In the genomic region with DNA sequence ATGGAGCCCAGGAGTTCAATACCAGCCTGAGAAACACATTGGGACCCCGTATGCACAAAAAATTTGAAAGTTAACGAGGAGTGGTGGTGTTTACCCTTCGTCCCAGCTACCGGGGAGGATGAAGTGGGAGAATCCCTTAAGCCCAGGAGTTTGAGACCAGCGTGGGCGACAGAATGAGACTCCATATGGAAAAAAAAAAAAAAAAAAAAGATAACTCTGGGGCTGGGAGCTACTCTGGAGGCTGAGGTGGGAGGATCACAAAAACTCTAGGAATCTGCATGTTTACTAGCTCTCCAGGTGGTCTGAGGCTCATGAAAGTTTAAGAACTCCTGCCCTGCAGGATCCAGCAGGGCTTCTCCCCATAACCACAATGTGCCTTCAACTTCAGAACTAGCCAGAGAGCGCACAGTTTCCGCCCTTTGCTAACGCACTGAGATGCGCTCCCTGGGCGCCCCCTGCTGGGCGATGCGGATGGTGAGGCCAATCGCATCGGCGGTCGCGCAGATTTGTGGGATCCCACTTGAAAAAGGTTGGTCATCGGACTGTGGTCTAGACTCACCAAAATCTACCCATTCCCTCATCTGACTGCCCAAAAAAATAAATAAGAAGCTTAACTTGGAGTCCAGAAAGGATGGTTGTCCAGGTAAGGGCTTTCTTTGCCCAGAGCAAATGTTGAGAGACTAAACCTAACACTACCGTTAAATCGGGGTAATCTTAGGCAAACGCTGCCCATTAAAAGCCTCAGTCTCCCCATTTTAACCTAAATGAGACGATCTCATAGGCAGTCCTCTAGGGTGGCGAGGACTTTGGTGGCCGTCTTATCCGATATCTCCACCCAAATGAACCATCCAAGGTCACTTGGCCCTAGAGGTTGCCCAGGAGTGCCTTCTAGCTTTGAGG, we compare ENCODE assay signal across 8 cellular contexts. TPM values are rescaled to one million over a fixed set of nuclear protein-coding genes. Genes with fewer than 3 reads are reported as not detected.
DNase-seq lines count a peak whose midpoint lies in the region; ATAC-seq and TF ChIP-seq lines count a peak whose summit lies in the region.

No MANE protein-coding gene starts in this region.

- H3K9me3 Mint-ChIP-seq in CD4-positive, alpha-beta T cell: no peaks in the 10 kb centered on the region
- H3K9me3 Mint-ChIP-seq in HFFc6 (no peaks in the 10 kb centered on the region), naive B cell (peaks cover 0 to 1% (median 0%) of the 10 kb centered on the region in 7 donors)
- no peaks in the 10 kb centered on the region for H3K9me3 Mint-ChIP-seq in stimulated activated memory B cell treated with anti-CD40 and anti-IgM and Interleukin-4, amounts not matched to agents 10 μg/mL and 1 μg/mL and 100 μg/mL, for 72 hours

- DNase-seq in CD4-positive, alpha-beta T cell: peak; percentile 74 to 87 (median 82)
- DNase-seq in HFFc6 (peak; percentile 41), erythroblast (lab: John Stamatoyannopoulos, UW) (peak; percentile 78 to 87), naive B cell (peak; percentile 82), RKO (ENCODE audit: low spot score) (no peak)
- DNase-seq in activated CD8-positive, alpha-beta memory T cell treated with anti-CD3 and anti-CD28 coated beads, Interleukin-2, amount 50 U/mL, for 48 hours: peak; percentile 97

- TF ChIP-seq POLR2A in erythroblast (IDR thresholded peaks at IDR 0.05; ENCODE audit: low read length): no peak

- H3K4me3 Mint-ChIP-seq in CD4-positive, alpha-beta T cell: peak overlapping the region; percentile 69
- H3K4me3 Mint-ChIP-seq in HFFc6 (no peak overlapping the region), naive B cell (peak overlapping the region in 2 of 8 donors; percentile 16 to 40)
- no peak overlapping the region for H3K4me3 Mint-ChIP-seq in stimulated activated memory B cell treated with anti-CD40 and anti-IgM and Interleukin-4, amounts not matched to agents 10 μg/mL and 1 μg/mL and 100 μg/mL, for 72 hours

- peak overlapping the region; percentile 84 for H2AFZ ChIP-seq in OCI-LY3 (ENCODE audit: low read depth, low read length)

- peak; percentile 98 for TF ChIP-seq CTCF in CD4-positive, alpha-beta T cell (IDR thresholded peaks at IDR 0.05)
- TF ChIP-seq CTCF in HFFc6 (IDR thresholded peaks at IDR 0.05) (peak; percentile 95), OCI-LY3 (IDR thresholded peaks at IDR 0.05; ENCODE audit: low read depth, low read length) (peak; percentile 82)

- CTCF ChIA-PET in CD4-positive, alpha-beta T cell (lab: Charles Lee): interaction anchor here (0.7 to 2.0 kb wide), 18 partner anchors 10 to 129 kb away, joined by 3 to 22 read pairs (median 4); partner anchors contain the start of genes CEP85 and ZNF683

- peak; percentile 61 for ATAC-seq in CD4-positive, alpha-beta T cell (ENCODE audit: poor library complexity)
- ATAC-seq in naive B cell (ENCODE audit: low read depth in 2 of 2): peak; percentile 87 to 88
- peak; percentile 87 for ATAC-seq in stimulated activated memory B cell treated with anti-CD40 and anti-IgM and Interleukin-4, amounts not matched to agents 10 μg/mL and 1 μg/mL and 100 μg/mL, for 72 hours

- H4K20me1 ChIP-seq in OCI-LY3 (ENCODE audit: insufficient read depth, low read length): no peaks in the 10 kb centered on the region

- H3K4me1 Mint-ChIP-seq in CD4-positive, alpha-beta T cell (ENCODE audit: low read depth): peaks cover 56% of the 10 kb centered on the region
- H3K4me1 Mint-ChIP-seq in HFFc6 (ENCODE audit: low read depth) (peaks cover 15% of the 10 kb centered on the region), naive B cell (peaks cover 24 to 35% (median 30%) of the 10 kb centered on the region in 3 donors)
- H3K4me1 Mint-ChIP-seq in stimulated activated memory B cell treated with anti-CD40 and anti-IgM and Interleukin-4, amounts not matched to agents 10 μg/mL and 1 μg/mL and 100 μg/mL, for 72 hours: peaks cover 40% of the 10 kb centered on the region

- no peaks in the 10 kb centered on the region for H3K9me3 ChIP-seq in CD4-positive, alpha-beta T cell (ENCODE audit: control insufficient read depth, low read length)
- no peaks in the 10 kb centered on the region for H3K9me3 ChIP-seq in OCI-LY3 (ENCODE audit: insufficient read depth, low read length)

- no peaks in the 10 kb centered on the region for H3K36me3 ChIP-seq in OCI-LY3 (replicated peaks; ENCODE audit: low read depth, low read length)

- H3K79me2 ChIP-seq in OCI-LY3 (ENCODE audit: low read length): no peaks in the 10 kb centered on the region

- POLR2A ChIA-PET in CD4-positive, alpha-beta T cell (lab: Charles Lee): interaction anchor here (0.7 to 5.3 kb wide), 13 partner anchors 9 to 88 kb away, joined by 3 to 34 read pairs (median 4); partner anchors contain the start of genes SH3BGRL3 and ZNF683

- intact Hi-C loops in CD4-positive, alpha-beta T cell (cut with DNase I, micrococcal nuclease): loop anchor here in 1 of 2 experiments (1.0 to 10.0 kb wide), 5 partner anchors 27 to 199 kb away; partner anchors contain the start of genes C1orf232 and ZNF593

- no peaks in the 10 kb centered on the region for H3K4me1 ChIP-seq in OCI-LY3 (ENCODE audit: low read length)

- peak overlapping the region; percentile 35; the same call in 1 of the 2 replicates for H3K4me3 ChIP-seq in OCI-LY3 (ENCODE audit: low read length)

- no peak overlapping the region for H3K27ac Mint-ChIP-seq in CD4-positive, alpha-beta T cell
- H3K27ac Mint-ChIP-seq in HFFc6: no peak overlapping the region
- H3K27ac Mint-ChIP-seq in naive B cell: no peak overlapping the region
- no peak overlapping the region for H3K27ac Mint-ChIP-seq in stimulated activated memory B cell treated with anti-CD40 and anti-IgM and Interleukin-4, amounts not matched to agents 10 μg/mL and 1 μg/mL and 100 μg/mL, for 72 hours

- H3K9ac ChIP-seq in OCI-LY3 (ENCODE audit: low read length): no peak overlapping the region

- no peak overlapping the region for H3K27ac ChIP-seq in CD4-positive, alpha-beta T cell (ENCODE audit: low read depth, low read length)
- no peak overlapping the region for H3K27ac ChIP-seq in OCI-LY3 (ENCODE audit: low read length)

- no peaks in the 10 kb centered on the region for H3K36me3 Mint-ChIP-seq in CD4-positive, alpha-beta T cell (ENCODE audit: low read depth)
- H3K36me3 Mint-ChIP-seq in HFFc6 (ENCODE audit: low read depth) (no peaks in the 10 kb centered on the region), naive B cell (no peaks in the 10 kb centered on the region)
- no peaks in the 10 kb centered on the region for H3K36me3 Mint-ChIP-seq in stimulated activated memory B cell treated with anti-CD40 and anti-IgM and Interleukin-4, amounts not matched to agents 10 μg/mL and 1 μg/mL and 100 μg/mL, for 72 hours

- H3K27me3 ChIP-seq in CD4-positive, alpha-beta T cell (ENCODE audit: control insufficient read depth, insufficient read depth, low read length): no peaks in the 10 kb centered on the region
- no peaks in the 10 kb centered on the region for H3K27me3 ChIP-seq in OCI-LY3 (ENCODE audit: low read depth, low read length)

- H3K27me3 Mint-ChIP-seq in CD4-positive, alpha-beta T cell: peaks cover 28% of the 10 kb centered on the region
- H3K27me3 Mint-ChIP-seq in HFFc6 (ENCODE audit: insufficient read depth) (peaks cover 40% of the 10 kb centered on the region), naive B cell (peaks cover 18 to 62% (median 58%) of the 10 kb centered on the region in 3 donors)
- peaks cover 67% of the 10 kb centered on the region for H3K27me3 Mint-ChIP-seq in stimulated activated memory B cell treated with anti-CD40 and anti-IgM and Interleukin-4, amounts not matched to agents 10 μg/mL and 1 μg/mL and 100 μg/mL, for 72 hours

- H3K4me2 ChIP-seq in OCI-LY3 (ENCODE audit: low read length): peak overlapping the region; percentile 61

RNA-seq across cellular contexts. Expression of gene ZNF683, which starts 8.8 kb away (rescaled TPM):
- under 1 TPM in 1 of 2 experiments, not detected in 1; 0.41 TPM for total RNA-seq in CD4-positive, alpha-beta T cell
- not detected for total RNA-seq in HFFc6 (2021; fragmentation: NEBNext Ultra II Directional; extraction: Animal tissue kit (Norgen Biotek cat#: 25700))
- polyA plus RNA-seq in naive B cell (ENCODE audit: low read depth in 6 of 6): not detected

RNA-seq across cellular contexts. Expression of gene CRYBG2, which starts 9.9 kb away (rescaled TPM):
- total RNA-seq in CD4-positive, alpha-beta T cell: 1 to 10 TPM; 1.3 to 1.4 TPM
- not detected for total RNA-seq in HFFc6 (2021; fragmentation: NEBNext Ultra II Directional; extraction: Animal tissue kit (Norgen Biotek cat#: 25700))
- polyA plus RNA-seq in naive B cell (ENCODE audit: low read depth in 6 of 6): 1 to 10 TPM in 2 of 6 donors, under 1 TPM in 4; 0.06 to 1.8 (median 0.70) TPM

RNA-seq across cellular contexts. Expression of gene CD52, which starts 46.0 kb away (rescaled TPM):
- total RNA-seq in CD4-positive, alpha-beta T cell: 100 to 1,000 TPM; 582 to 608 TPM
- total RNA-seq in HFFc6 (2021; fragmentation: NEBNext Ultra II Directional; extraction: Animal tissue kit (Norgen Biotek cat#: 25700)): not detected
- polyA plus RNA-seq in naive B cell (ENCODE audit: low read depth in 6 of 6): over 10,000 TPM; 10,565 to 16,920 (median 13,137) TPM

RNA-seq across cellular contexts. Expression of gene LIN28A, which starts 46.8 kb away (rescaled TPM):
- not detected for total RNA-seq in CD4-positive, alpha-beta T cell
- total RNA-seq in HFFc6 (2021; fragmentation: NEBNext Ultra II Directional; extraction: Animal tissue kit (Norgen Biotek cat#: 25700)): not detected
- not detected for polyA plus RNA-seq in naive B cell (ENCODE audit: low read depth in 6 of 6)

RNA-seq across cellular contexts. Expression of gene UBXN11, which starts 57.4 kb away (rescaled TPM):
- total RNA-seq in CD4-positive, alpha-beta T cell: 10 to 100 TPM; 39.3 to 42.3 TPM
- 10 to 100 TPM in 4 of 6 experiments, 1 to 10 TPM in 2; 9.5 to 11.9 (median 10.5) TPM for total RNA-seq in HFFc6 (2021; fragmentation: NEBNext Ultra II Directional; extraction: Animal tissue kit (Norgen Biotek cat#: 25700))
- polyA plus RNA-seq in naive B cell (ENCODE audit: low read depth in 6 of 6): 10 to 100 TPM in 2 of 6 donors, 1 to 10 TPM in 4; 4.3 to 15.7 (median 6.9) TPM

Comparison
In these comparisons a context has a peak if more than half of its experiments do, and no peak if none do; other contexts are left out.
1. RNA of gene CD52, which starts 46.0 kb away (total RNA-seq): 582 to 608 TPM in CD4-positive, alpha-beta T cell; not detected in HFFc6; every median in the first group is over 100 times any median in the second.
2. Peak in every context shown above with its lines, with median percentiles within 50 percentile points of each other: ATAC-seq and CTCF ChIP-seq.